8 cellular contexts compared by ENCODE assay signal in the genomic region with DNA sequence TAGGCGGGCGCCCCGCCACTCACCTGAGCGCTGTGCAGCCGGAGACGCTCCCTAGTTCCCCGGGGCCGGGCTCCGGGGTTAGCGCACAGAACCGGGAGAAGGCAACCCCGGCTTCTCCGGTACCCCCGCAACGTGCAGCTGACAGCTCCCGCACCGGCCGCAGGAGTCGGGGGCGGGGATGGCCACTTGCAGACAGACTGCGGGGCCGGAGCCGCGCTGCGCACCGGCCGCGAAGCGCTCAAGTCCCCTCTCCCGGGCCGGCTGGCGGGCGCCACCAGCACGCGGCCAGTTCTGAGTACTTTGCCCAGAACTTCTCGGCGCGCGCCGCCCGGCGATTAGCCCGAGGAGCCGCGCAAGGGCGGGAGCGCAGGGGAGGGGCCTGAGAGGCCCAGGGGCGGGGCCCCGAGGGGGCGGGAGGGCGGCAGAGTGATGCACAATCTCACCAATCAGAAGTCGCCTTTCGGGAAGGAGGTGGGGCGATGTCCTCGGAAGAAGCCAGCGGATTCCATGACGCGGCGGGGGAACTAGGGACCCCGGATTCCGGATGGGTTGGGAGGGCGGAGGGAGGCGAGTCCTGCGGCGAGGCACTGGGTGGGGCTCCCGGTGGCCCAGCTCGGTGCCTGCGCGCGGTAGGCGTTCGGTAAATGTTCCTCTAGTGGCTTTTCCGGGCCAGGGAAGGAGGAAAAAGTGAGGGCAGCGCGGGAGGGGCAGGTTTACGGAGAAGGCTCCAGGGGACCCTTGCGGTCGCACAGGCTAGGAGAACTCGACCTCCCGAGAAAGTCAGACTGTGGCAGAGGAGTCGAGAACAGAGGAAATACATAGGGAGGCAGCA. TPM values are rescaled to one million over a fixed set of nuclear protein-coding genes. Genes with fewer than 3 reads are reported as not detected.
A peak's percentile ranks its signal among the peaks of the same experiment; 100 is the strongest.
DNase-seq lines count a peak whose midpoint lies in the region; ATAC-seq and TF ChIP-seq lines count a peak whose summit lies in the region.

TSS of gene OSBPL3 (minus strand) at position 316 of the 832 bp plus-strand sequence. CDS start 87,706 bp downstream, outside the sequence.

- peak in 1 of 2 donors; percentile 72 for TF ChIP-seq POLR2A in heart left ventricle (IDR thresholded peaks at IDR 0.05)
- TF ChIP-seq POLR2A in upper lobe of left lung (IDR thresholded peaks at IDR 0.05), result peak in 3 of 4 donors; percentile 36 to 88 (median 60)

- H3K4me3 Mint-ChIP-seq in activated naive CD8-positive, alpha-beta T cell treated with anti-CD3 and anti-CD28 coated beads, Interleukin-2, amount 50 U/mL, for 24 hours, result peak within 1 kb of the TSS; percentile 91

- H3K27me3 ChIP-seq in heart left ventricle (no peaks in the 10 kb centered on the region), upper lobe of left lung (no peaks in the 10 kb centered on the region)

- peak within 1 kb of the TSS; percentile 81 for H3K4me3 ChIP-seq in GM12864 (ENCODE audit: low read depth, low read length)
- peak within 1 kb of the TSS; percentile 63 to 93 (median 80) for H3K4me3 ChIP-seq in heart left ventricle
- peak within 1 kb of the TSS; percentile 58 to 84 (median 70) for H3K4me3 ChIP-seq in upper lobe of left lung

- DNase-seq in GM12864 (ENCODE audit: low read depth), result peak; percentile 84
- peak; percentile 95 for DNase-seq in NCI-H128 (lab: John Stamatoyannopoulos, UW; ENCODE audit: unreplicated experiment)
- peak; percentile 97 for DNase-seq in SW480 (ENCODE audit: low spot score)
- DNase-seq in activated naive CD8-positive, alpha-beta T cell treated with anti-CD3 and anti-CD28 coated beads, Interleukin-2, amount 50 U/mL, for 24 hours, result peak; percentile 95
- DNase-seq in heart left ventricle, result peak; percentile 96 to 97 (median 96)
- DNase-seq in posterior cingulate gyrus, result peak; percentile 93 to 99 (median 96)
- DNase-seq in upper lobe of left lung, result peak; percentile 96 to 99

- TF ChIP-seq EP300 in upper lobe of left lung (IDR thresholded peaks at IDR 0.05), result no peak

- peaks cover 29% of the 10 kb centered on the region for H3K36me3 Mint-ChIP-seq in activated naive CD8-positive, alpha-beta T cell treated with anti-CD3 and anti-CD28 coated beads, Interleukin-2, amount 50 U/mL, for 24 hours (ENCODE audit: low read depth)

- ATAC-seq in HG02642 (IDR thresholded peaks at IDR 0.05; ENCODE audit: poor library complexity, unreplicated experiment), result peak; percentile 79
- ATAC-seq in activated naive CD8-positive, alpha-beta T cell treated with anti-CD3 and anti-CD28 coated beads, Interleukin-2, amount 50 U/mL, for 24 hours, result peak; percentile 80
- peak; percentile 98 to 99 (median 98) for ATAC-seq in heart left ventricle
- ATAC-seq in upper lobe of left lung (ENCODE audit: low FRiP score in 2 of 2), result peak; percentile 96 to 98

- H3K4me1 Mint-ChIP-seq in activated naive CD8-positive, alpha-beta T cell treated with anti-CD3 and anti-CD28 coated beads, Interleukin-2, amount 50 U/mL, for 24 hours, result peaks cover 59% of the 10 kb centered on the region

- WGBS in heart left ventricle, 4 donors, result 0 to 1% (median 0%) methylated on average over 44 to 81 of the region's 81 CpGs
- 0 to 1% methylated on average over 22 to 51 of the region's 81 CpGs for WGBS in upper lobe of left lung, 2 donors

- no peak for TF ChIP-seq CTCF in GM12864 (IDR thresholded peaks at IDR 0.05; ENCODE audit: low read depth, low read length, missing control alignments)
- TF ChIP-seq CTCF in heart left ventricle (IDR thresholded peaks at IDR 0.05), result peak in 1 of 12 donors; percentile 2
- no peak for TF ChIP-seq CTCF in upper lobe of left lung (IDR thresholded peaks at IDR 0.05)

- H3K27ac ChIP-seq in heart left ventricle, result peak within 1 kb of the TSS; percentile 68 to 94 (median 88)
- peak within 1 kb of the TSS; percentile 87 to 95 (median 89) for H3K27ac ChIP-seq in upper lobe of left lung

- no peaks in the 10 kb centered on the region for H3K36me3 ChIP-seq in heart left ventricle
- no peaks in the 10 kb centered on the region for H3K36me3 ChIP-seq in upper lobe of left lung

- H3K9me3 Mint-ChIP-seq in activated naive CD8-positive, alpha-beta T cell treated with anti-CD3 and anti-CD28 coated beads, Interleukin-2, amount 50 U/mL, for 24 hours, result no peaks in the 10 kb centered on the region

- H3K9me3 ChIP-seq in heart left ventricle (no peaks in the 10 kb centered on the region), upper lobe of left lung (no peaks in the 10 kb centered on the region)

- H3K27ac Mint-ChIP-seq in activated naive CD8-positive, alpha-beta T cell treated with anti-CD3 and anti-CD28 coated beads, Interleukin-2, amount 50 U/mL, for 24 hours, result peak within 1 kb of the TSS; percentile 88

- intact Hi-C loops in heart left ventricle (cut with DNase I) (loop anchor here (2.0 to 10.0 kb wide), 12 partner anchors 52 to 159 kb away; no protein-coding TSS in a partner anchor), posterior cingulate gyrus (cut with DNase I) (loop anchor here (2.0 kb wide), 2 partner anchors 159 to 223 kb away; partner anchors contain the start of gene GSDME)

- H3K4me1 ChIP-seq in heart left ventricle (peaks cover 0 to 48% (median 11%) of the 10 kb centered on the region in 12 donors), upper lobe of left lung (peaks cover 6 to 35% (median 25%) of the 10 kb centered on the region in 4 donors)

- no peaks in the 10 kb centered on the region for H3K27me3 Mint-ChIP-seq in activated naive CD8-positive, alpha-beta T cell treated with anti-CD3 and anti-CD28 coated beads, Interleukin-2, amount 50 U/mL, for 24 hours

RNA-seq across cellular contexts. Expression of gene OSBPL3, which starts in this region (rescaled TPM):
- 10 to 100 TPM in 1 of 9 donors, 1 to 10 TPM in 8; 1.9 to 14.3 (median 5.0) TPM for total RNA-seq in heart left ventricle
- 1 to 10 TPM; 1.5 to 2.2 TPM for polyA plus RNA-seq in heart left ventricle
- 10 to 100 TPM; 17.5 to 55.5 (median 21.7) TPM for total RNA-seq in upper lobe of left lung

Comparison
In these comparisons a context has a peak if more than half of its experiments do, and no peak if none do; other contexts are left out.
1. Peak in every context shown above with its lines: DNase-seq, ATAC-seq, H3K4me3 ChIP-seq and H3K27ac ChIP-seq.